In genomic region chr2:120686511-120687168, GRCh38 we compare ENCODE assay signal across 11 cellular contexts. TPM values are rescaled to one million over a fixed set of nuclear protein-coding genes. Genes with fewer than 3 reads are reported as not detected.
DNase-seq lines count a peak whose midpoint lies in the region; ATAC-seq, FAIRE-seq and TF ChIP-seq lines count a peak whose summit lies in the region.
"Had no signal": no experiment of that assay in that cellular context is flagged by ENCODE, and none has a peak within 500 bp of the region (broad histone marks: within the 10 kb centered on the region; RNA-seq: fewer than 3 reads in every experiment).

No MANE protein-coding gene starts in this region.

- TF ChIP-seq CTCF in DOHH2 (IDR thresholded peaks at IDR 0.05; ENCODE audit: low read depth, low read length, poor library complexity, severe bottlenecking) = peak; percentile 80
- TF ChIP-seq CTCF in IMR-90 (conservative IDR thresholded peaks at IDR 0.05; ENCODE audit: low read depth, low read length) = 0 out of 2 replicates have a peak, but pooled peaks have one; percentile 18
- peak; percentile 41 for TF ChIP-seq CTCF in bronchial epithelial cell (IDR thresholded peaks at IDR 0.05; ENCODE audit: insufficient read depth, low read length, severe bottlenecking)
- peak; percentile 54 for TF ChIP-seq CTCF in neural crest cell (conservative IDR thresholded peaks at IDR 0.05)
- peak in 1 of 6 experiments; percentile 13 for TF ChIP-seq CTCF in Peyer's patch (IDR thresholded peaks at IDR 0.05)

- no peak overlapping the region for H3K18ac ChIP-seq in IMR-90 (ENCODE audit: low read depth, low read length)

- H3K4ac ChIP-seq in IMR-90 (ENCODE audit: low read depth, low read length) = no peak overlapping the region

- H2BK120ac ChIP-seq in IMR-90 (ENCODE audit: low read depth, low read length) = no peak overlapping the region

- no peak overlapping the region for H3K56ac ChIP-seq in IMR-90 (ENCODE audit: extremely low read depth, insufficient read depth, low read length)

- H2BK5ac ChIP-seq in IMR-90 (ENCODE audit: low read depth, low read length, poor library complexity, severe bottlenecking) = no peak overlapping the region

- no peak overlapping the region for H4K5ac ChIP-seq in IMR-90 (ENCODE audit: low read depth, low read length)

- in situ Hi-C loops in IMR-90 (cut with MboI; ENCODE audit: low sequenced_read_pairs) = loop anchor here (25.0 kb wide), 2 partner anchors 676 to 949 kb away; no protein-coding TSS in a partner anchor

- WGBS in IMR-90 (ENCODE audit: extremely low coverage in 2 of 2, insufficient read length in 1 of 2), 2 experiments = 100% methylated on average over 6 of the region's 16 CpGs; no CpG with 5 or more reads in 1 of the 2 experiments

- H3K4me3 ChIP-seq in DOHH2 (ENCODE audit: low read length) = no peak overlapping the region
- H3K4me3 ChIP-seq in IMR-90 (ENCODE audit: insufficient read depth, low read depth, low read length) = no peak overlapping the region
- no peak overlapping the region for H3K4me3 ChIP-seq in bronchial epithelial cell (ENCODE audit: low read depth, low read length)
- no peak overlapping the region for H3K4me3 ChIP-seq in Peyer's patch
- H3K4me3 ChIP-seq: esophagus muscularis mucosa had no signal

- H2BK20ac ChIP-seq in IMR-90 (ENCODE audit: low read depth, low read length) = no peak overlapping the region

- intact Hi-C loops in IMR-90 (cut with micrococcal nuclease) = no loop called here

- H3K4me1 ChIP-seq in DOHH2 (ENCODE audit: control insufficient read depth, low read length) (no peaks in the 10 kb centered on the region), IMR-90 (ENCODE audit: control insufficient read depth, insufficient read depth, low read length) (peaks cover 18% of the 10 kb centered on the region), Peyer's patch (no peaks in the 10 kb centered on the region)

- H2AK5ac ChIP-seq in IMR-90 (ENCODE audit: low read depth, low read length) = no peak overlapping the region

- H3K9me3 Mint-ChIP-seq in neural crest cell = no peaks in the 10 kb centered on the region

- ATAC-seq in IMR-90 (ENCODE audit: low read depth) = no peak
- ATAC-seq in GM21390 (IDR thresholded peaks at IDR 0.05; ENCODE audit: unreplicated experiment) = no peak

- no peak overlapping the region for H3K9ac ChIP-seq in IMR-90 (ENCODE audit: low read depth, low read length)

- no peak overlapping the region for H3K4me3 Mint-ChIP-seq in neural crest cell

- no peak for TF ChIP-seq RAD21 in IMR-90 (IDR thresholded peaks at IDR 0.05; ENCODE audit: low read length)

- no TSS peak for BruUV-seq in IMR-90 (replicated peaks; lab: Mats Ljungman, UMichigan)

- H3K4me1 Mint-ChIP-seq in neural crest cell = no peaks in the 10 kb centered on the region

- H3K27me3 ChIP-seq in DOHH2 (ENCODE audit: control insufficient read depth, low read length) (no peaks in the 10 kb centered on the region), IMR-90 (ENCODE audit: control insufficient read depth, insufficient read depth, low read length) (peaks cover 8% of the 10 kb centered on the region), bronchial epithelial cell (ENCODE audit: control insufficient read depth, insufficient read depth, low read length) (peaks cover 3% of the 10 kb centered on the region), Peyer's patch (no peaks in the 10 kb centered on the region)

- no peak overlapping the region for H3K27ac Mint-ChIP-seq in neural crest cell (ENCODE audit: unreplicated experiment)

- H3K14ac ChIP-seq in IMR-90 (replicated peaks; ENCODE audit: low read depth, low read length) = no peak overlapping the region

- H3K27ac ChIP-seq in DOHH2 (ENCODE audit: low read depth, low read length) (no peak overlapping the region), IMR-90 (ENCODE audit: insufficient read depth, low read length) (no peak overlapping the region), Peyer's patch (no peak overlapping the region)
- H3K27ac ChIP-seq: esophagus muscularis mucosa had no signal

- H2BK15ac ChIP-seq in IMR-90 (ENCODE audit: low read depth, low read length) = no peak overlapping the region

- H3K36me3 ChIP-seq in DOHH2 (ENCODE audit: control insufficient read depth, low read length) (no peaks in the 10 kb centered on the region), IMR-90 (ENCODE audit: control insufficient read depth, insufficient read depth, low read length) (no peaks in the 10 kb centered on the region), bronchial epithelial cell (ENCODE audit: control insufficient read depth, insufficient read depth, low read length) (no peaks in the 10 kb centered on the region), Peyer's patch (no peaks in the 10 kb centered on the region)
- H3K36me3 ChIP-seq: esophagus muscularis mucosa had no signal

- peaks cover 3% of the 10 kb centered on the region; the same call in 1 of the 2 replicates for H3K9me1 ChIP-seq in IMR-90 (ENCODE audit: insufficient read depth, low read length)

- POLR2A ChIA-PET in IMR-90 (lab: Charles Lee; ENCODE audit: unreplicated experiment) = no interaction called here

- no peaks in the 10 kb centered on the region for H3K9me2 ChIP-seq in DOHH2 (replicated peaks; ENCODE audit: control insufficient read depth, low read length)

- peak overlapping the region; percentile 4 for H2AFZ ChIP-seq in IMR-90 (replicated peaks; ENCODE audit: low read length, poor library complexity)

- H3K27me3 Mint-ChIP-seq in neural crest cell (ENCODE audit: low read depth) = peaks cover 22% of the 10 kb centered on the region

- TF ChIP-seq POLR2A in IMR-90 (IDR thresholded peaks at IDR 0.05; ENCODE audit: low read depth, low read length) (no peak), Peyer's patch (IDR thresholded peaks at IDR 0.05) (no peak)

- no peak overlapping the region for H4K8ac ChIP-seq in IMR-90 (ENCODE audit: low read depth in 2 of 2, low read length in 2 of 2)

- H3K79me2 ChIP-seq in DOHH2 (ENCODE audit: control insufficient read depth, low read length) = no peaks in the 10 kb centered on the region

- no peak overlapping the region for H2AK9ac ChIP-seq in IMR-90 (replicated peaks; ENCODE audit: low read depth, low read length, poor library complexity)

- no peaks in the 10 kb centered on the region for H3F3A ChIP-seq in DOHH2 (ENCODE audit: control insufficient read depth, insufficient read depth)

- H3K4me2 ChIP-seq in DOHH2 (ENCODE audit: low read length) = no peak overlapping the region
- no peak overlapping the region for H3K4me2 ChIP-seq in IMR-90 (ENCODE audit: low read depth, low read length)

- H3K9me3 ChIP-seq in DOHH2 (ENCODE audit: control insufficient read depth, insufficient read depth, low read length) (no peaks in the 10 kb centered on the region), IMR-90 (ENCODE audit: control insufficient read depth, insufficient read depth, low read length) (peaks cover 3% of the 10 kb centered on the region; the same call in 1 of the 2 replicates), Peyer's patch (no peaks in the 10 kb centered on the region)
- H3K9me3 ChIP-seq: esophagus muscularis mucosa had no signal

- CTCF ChIA-PET in IMR-90 (lab: Yijun Ruan, JAX) = no interaction called here

- no peak overlapping the region for H4K91ac ChIP-seq in IMR-90 (ENCODE audit: insufficient read depth, low read depth, low read length)

- DNase-seq in IMR-90 = no peak
- DNase-seq in bronchial epithelial cell (ENCODE audit: low read depth) = no peak
- no peak for DNase-seq in neural crest cell (ENCODE audit: low read depth, low spot score)
- DNase-seq in MV-4-11 (lab: John Stamatoyannopoulos, UW) = no peak
- DNase-seq in NK-92 (lab: John Stamatoyannopoulos, UW; ENCODE audit: unreplicated experiment) = no peak
- no peak for DNase-seq in Peyer's patch
- DNase-seq: amniotic stem cell, NCI-H510A treated with DMSO at 0.1 percent for 48 hours had no signal

- no peak overlapping the region for H3K23ac ChIP-seq in IMR-90 (ENCODE audit: low read depth, low read length)

- no peaks in the 10 kb centered on the region for H3K79me1 ChIP-seq in IMR-90 (ENCODE audit: low read depth in 1 of 2, low read length in 2 of 2)

- dilution Hi-C loops in IMR-90 (cut with HindIII; ENCODE audit: low sequenced_read_pairs, unreplicated experiment) = no loop called here

- no peaks in the 10 kb centered on the region for H3K36me3 Mint-ChIP-seq in neural crest cell (ENCODE audit: low read depth)

- H4K20me1 ChIP-seq in DOHH2 (ENCODE audit: control insufficient read depth, insufficient read depth, low read depth, low read length) = no peaks in the 10 kb centered on the region
- no peaks in the 10 kb centered on the region for H4K20me1 ChIP-seq in IMR-90 (ENCODE audit: insufficient read depth, low read length)

- no peak for FAIRE-seq in bronchial epithelial cell (lab: Jason Lieb, UNC)

TF ChIP-seq in IMR-90, 13 proteins besides CTCF, POLR2A, EP300 and RAD21 (continues in another document):
- TF ChIP-seq RCOR1 (IDR thresholded peaks at IDR 0.05; ENCODE audit: insufficient replicate concordance, low read length) (no peak), MAFK (IDR thresholded peaks at IDR 0.05; ENCODE audit: low read depth, low read length) (no peak), USF2 (IDR thresholded peaks at IDR 0.05; ENCODE audit: low read depth, low read length) (no peak), CHD1 (IDR thresholded peaks at IDR 0.05; ENCODE audit: low read depth, low read length) (no peak), MXI1 (IDR thresholded peaks at IDR 0.05; ENCODE audit: borderline replicate concordance, low read depth, low read length) (no peak), NFE2L2 (IDR thresholded peaks at IDR 0.05; ENCODE audit: low read depth, low read length) (no peak), RFX5 (IDR thresholded peaks at IDR 0.05; ENCODE audit: low read depth, low read length) (no peak), BHLHE40 (IDR thresholded peaks at IDR 0.05; ENCODE audit: low read depth, low read length) (no peak), FOS (IDR thresholded peaks at IDR 0.05; ENCODE audit: low read depth, low read length) (no peak), CEBPB (IDR thresholded peaks at IDR 0.05; ENCODE audit: low read depth, low read length) (no peak), SMC3 (IDR thresholded peaks at IDR 0.05; ENCODE audit: low read depth, low read length) (no peak), MAZ (IDR thresholded peaks at IDR 0.05; ENCODE audit: borderline replicate concordance, low read depth, low read length) (no peak)

RNA-seq across cellular contexts. Expression of gene GLI2, which starts 49.0 kb away (rescaled TPM):
- 3.8 and 4.7 TPM in 2 replicates for total RNA-seq in IMR-90 (2012; rRNA removed)
- polyA plus RNA-seq in IMR-90 (2012; rRNA removed) = 26.0 and 31.5 TPM in 2 replicates
- 7.6 and 16.7 TPM in 2 replicates for polyA plus RNA-seq in IMR-90 (2012; cell fraction: cytosol; rRNA removed)
- 57.0 and 124 TPM in 2 replicates for polyA plus RNA-seq in IMR-90 (2012; cell fraction: nucleus; rRNA removed; ENCODE audit: low replicate concordance)
- total RNA-seq in bronchial epithelial cell = under 0.01 and 0.26 TPM in 2 replicates
- total RNA-seq in neural crest cell = 48.8 and 49.1 TPM in 2 replicates
- 1 to 10 TPM in 1 of 4 donors, under 1 TPM in 3; 0.18 to 5.8 (median 0.94) TPM for total RNA-seq in Peyer's patch
